In the genomic region with DNA sequence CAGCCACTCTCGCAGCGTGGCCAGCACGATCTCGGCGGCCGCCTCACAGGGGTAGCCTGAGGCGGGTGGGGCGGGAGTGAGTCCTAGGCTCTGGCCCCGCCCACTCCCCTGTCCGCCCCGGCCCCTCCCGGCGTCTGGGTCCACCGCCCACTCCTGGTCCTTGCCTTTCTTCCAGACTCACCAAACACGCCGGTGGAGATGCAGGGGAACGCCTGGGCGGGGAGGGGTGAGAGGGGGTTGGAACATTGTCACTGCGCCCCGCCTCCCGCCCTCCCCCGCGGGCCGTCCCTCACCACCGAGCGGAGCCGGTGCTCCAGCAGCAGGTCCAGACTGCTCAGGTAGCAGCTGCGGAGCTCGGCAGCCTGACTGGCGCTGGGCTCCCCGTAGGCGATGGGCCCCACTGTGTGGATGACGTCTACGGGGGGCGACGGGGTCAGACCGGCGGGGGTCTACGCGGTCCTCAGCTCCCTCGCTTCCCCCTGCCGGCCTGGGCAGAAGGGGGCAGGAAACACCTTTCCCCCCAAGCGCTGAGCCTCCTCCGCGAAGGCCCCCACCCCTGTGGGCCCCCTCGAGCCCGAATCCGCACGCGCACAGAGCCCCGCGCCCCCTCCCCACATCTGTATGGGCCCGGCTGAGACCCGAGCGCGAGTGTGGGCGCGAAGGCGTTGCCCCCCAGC, we compare ENCODE assay signal across 8 cellular contexts. TPM values are rescaled to one million over a fixed set of nuclear protein-coding genes. Genes with fewer than 3 reads are reported as not detected.
DNase-seq lines count a peak whose midpoint lies in the region; ATAC-seq and TF ChIP-seq lines count a peak whose summit lies in the region.

No MANE protein-coding gene starts in this region.

- ATAC-seq in HCT116 (peak; percentile 51), HG03442 (IDR thresholded peaks at IDR 0.05; ENCODE audit: unreplicated experiment) (no peak), GM19035 (IDR thresholded peaks at IDR 0.05; ENCODE audit: unreplicated experiment) (no peak), HG02973 (IDR thresholded peaks at IDR 0.05; ENCODE audit: unreplicated experiment) (no peak)
- ATAC-seq in stimulated activated naive CD8-positive, alpha-beta T cell treated with anti-CD3 and anti-CD28 coated beads, Interleukin-15, Interleukin-2, amounts not matched to agents 100 U/mL and 50 U/mL, for 24 hours: peak; percentile 44

- H3K79me2 ChIP-seq in HCT116 (ENCODE audit: insufficient read depth, low read length): peaks cover 1% of the 10 kb centered on the region; the same call in 1 of the 2 replicates

- no peaks in the 10 kb centered on the region for H4K20me1 ChIP-seq in HCT116 (ENCODE audit: insufficient read depth)

- RAD21 ChIA-PET in HCT116 (lab: Charles Lee; ENCODE audit: low non-redundant PET in 1 of 2, low total read pairs in 2 of 2, uncharacterized antibody in 2 of 2, unreplicated experiment in 2 of 2): no interaction called here

- no peak overlapping the region for H3K4me2 ChIP-seq in HCT116 (ENCODE audit: low read length)

- H2AFZ ChIP-seq in HCT116 (ENCODE audit: low read depth, low read length, poor library complexity, severe bottlenecking): no peak overlapping the region

- H3K27ac ChIP-seq in HCT116 (ENCODE audit: low read depth, low read length): no peak overlapping the region
- H3K27ac ChIP-seq in mucosa of rectum (ENCODE audit: low read depth in 2 of 2, low read length in 2 of 2): no peak overlapping the region

- H3K36me3 ChIP-seq in HCT116 (ENCODE audit: control insufficient read depth in 1 of 2, insufficient read depth in 2 of 2, low read length in 2 of 2) (peaks cover 5 to 24% of the 10 kb centered on the region in 2 experiments; a peak in 3 of 4 replicates), mucosa of rectum (ENCODE audit: control insufficient read depth in 2 of 2, insufficient read depth in 2 of 2, low read length in 2 of 2) (peaks cover 19 to 28% of the 10 kb centered on the region in 2 donors)

- H3K4me1 ChIP-seq in HCT116 (ENCODE audit: control insufficient read depth in 1 of 2, insufficient read depth in 2 of 2, low read length in 2 of 2) (peaks cover 0 to 2% of the 10 kb centered on the region in 2 experiments; a peak in 1 of 4 replicates), mucosa of rectum (ENCODE audit: control insufficient read depth in 2 of 2, insufficient read depth in 2 of 2, low read length in 2 of 2) (peaks cover 12 to 17% of the 10 kb centered on the region in 2 donors)

- H3K4me3 ChIP-seq in HCT116 (replicated peaks in 1 of 2; ENCODE audit: low read depth in 1 of 2, low read length in 2 of 2) (no peak overlapping the region), mucosa of rectum (ENCODE audit: low read length in 2 of 2) (peak overlapping the region; percentile 16 to 20)

- CTCF ChIA-PET in HCT116 (lab: Charles Lee): interaction anchor here (1.6 kb wide), 1 partner anchor 9 kb away, joined by 3 read pairs; no protein-coding TSS in a partner anchor

- no peak for TF ChIP-seq RAD21 in HCT116 (IDR thresholded peaks at IDR 0.05; ENCODE audit: low read depth)

- DNase-seq in HCT116 (ENCODE audit: low read depth, low spot score) (no peak), dermis blood vessel endothelial cell (peak; percentile 35)
- peak; percentile 72 to 74 for DNase-seq in activated CD4-positive, alpha-beta T cell treated with anti-CD3 and anti-CD28 coated beads for 4 hours
- DNase-seq in stimulated activated naive CD8-positive, alpha-beta T cell treated with anti-CD3 and anti-CD28 coated beads, Interleukin-15, Interleukin-2, amounts not matched to agents 100 U/mL and 50 U/mL, for 24 hours: peak; percentile 69

- no peak for TF ChIP-seq POLR2A in HCT116 (IDR thresholded peaks at IDR 0.05; ENCODE audit: borderline replicate concordance, extremely low read depth, insufficient read depth, insufficient read length)

- intact Hi-C loops in HCT116 (cut with micrococcal nuclease): loop anchor here (10.0 kb wide), 1 partner anchor 145 kb away; no protein-coding TSS in a partner anchor

- POLR2A ChIA-PET in HCT116 (lab: Charles Lee): interaction anchor here (1.4 kb wide), 1 partner anchor 8 kb away, joined by 3 read pairs; no protein-coding TSS in a partner anchor

- H3K9ac ChIP-seq in HCT116 (ENCODE audit: low read length) (no peak overlapping the region), mucosa of rectum (ENCODE audit: low read depth in 1 of 2, low read length in 2 of 2) (no peak overlapping the region)

- TF ChIP-seq CTCF in HCT116 (IDR thresholded peaks at IDR 0.05 in 2 of 3, conservative IDR thresholded peaks at IDR 0.05 in 1 of 3; ENCODE audit: borderline replicate concordance in 1 of 3, insufficient read depth in 1 of 3, low read depth in 2 of 3, low read length in 2 of 3): no peak

- no peaks in the 10 kb centered on the region for H3K27me3 ChIP-seq in HCT116 (ENCODE audit: insufficient read depth, low read length)
- no peaks in the 10 kb centered on the region for H3K27me3 ChIP-seq in mucosa of rectum (ENCODE audit: control insufficient read depth in 2 of 2, insufficient read depth in 2 of 2, low read length in 2 of 2)

- H3K9me2 ChIP-seq in HCT116 (ENCODE audit: insufficient read depth): no peaks in the 10 kb centered on the region

- no TSS peak for BruUV-seq in HCT116 (replicated peaks; lab: Mats Ljungman, UMichigan)

- H3K9me3 ChIP-seq in HCT116 (ENCODE audit: control insufficient read depth in 1 of 2, insufficient read depth in 1 of 2, low read depth in 1 of 2, low read length in 2 of 2) (no peaks in the 10 kb centered on the region), mucosa of rectum (ENCODE audit: control insufficient read depth in 2 of 2, low read length in 2 of 2) (no peaks in the 10 kb centered on the region)

TF ChIP-seq in HCT116, 20 proteins besides CTCF, POLR2A, EP300 and RAD21:
- TF ChIP-seq SP1 (IDR thresholded peaks at IDR 0.05; ENCODE audit: low read depth) (no peak), EZH2phosphoT487 (IDR thresholded peaks at IDR 0.05; ENCODE audit: borderline replicate concordance) (no peak), CBX3 (IDR thresholded peaks at IDR 0.05; ENCODE audit: low read depth) (no peak), ELF1 (IDR thresholded peaks at IDR 0.05; ENCODE audit: borderline replicate concordance, low read depth) (no peak), YY1 (IDR thresholded peaks at IDR 0.05; ENCODE audit: extremely low read depth, insufficient replicate concordance, low read depth, low read length) (no peak), ATF3 (IDR thresholded peaks at IDR 0.05) (no peak), ZNF274 (IDR thresholded peaks at IDR 0.05; ENCODE audit: low read depth, low read length) (no peak), ZBTB33 (IDR thresholded peaks at IDR 0.05; ENCODE audit: extremely low read depth, insufficient replicate concordance, low read length) (no peak), TCF7L2 (IDR thresholded peaks at IDR 0.05; ENCODE audit: borderline replicate concordance, extremely low read depth, insufficient read depth, insufficient read length) (no peak), SRF (IDR thresholded peaks at IDR 0.05; ENCODE audit: low read depth) (no peak)
TF ChIP-seq in HCT116: peak in this region for 0.

RNA-seq across cellular contexts. Expression of gene OTUB1, which starts 13.2 kb away (rescaled TPM):
- total RNA-seq in HCT116 (2021; ENCODE audit: unreplicated experiment) (87.0 TPM), dermis blood vessel endothelial cell (52.3 and 57.7 TPM in 2 replicates)
- 112 and 113 TPM in 2 replicates for polyA plus RNA-seq in HCT116 (2012)

RNA-seq across cellular contexts. Expression of gene COX8A, which starts 25.1 kb away (rescaled TPM):
- total RNA-seq in HCT116 (2021; ENCODE audit: unreplicated experiment) (536 TPM), dermis blood vessel endothelial cell (287 and 330 TPM in 2 replicates)
- 1,028 and 1,102 TPM in 2 replicates for polyA plus RNA-seq in HCT116 (2012)

RNA-seq across cellular contexts. Expression of gene FLRT1, which starts 36.2 kb away (rescaled TPM):
- total RNA-seq in HCT116 (2021; ENCODE audit: unreplicated experiment) (0.15 TPM), dermis blood vessel endothelial cell (not detected in 2 replicates)
- 0.75 and 0.91 TPM in 2 replicates for polyA plus RNA-seq in HCT116 (2012)

Comparison
In these comparisons a context has a peak if more than half of its experiments do, and no peak if none do; other contexts are left out.
1. ATAC-seq: peak in HCT116 (single experiment) and stimulated activated naive CD8-positive, alpha-beta T cell treated with anti-CD3 and anti-CD28 coated beads, Interleukin-15, Interleukin-2, amounts not matched to agents 100 U/mL and 50 U/mL, for 24 hours (single experiment); none in HG03442 (single experiment), GM19035 (single experiment) and HG02973 (single experiment).
2. H3K4me3 ChIP-seq: peak in mucosa of rectum (2 of 2); none in HCT116 (0 of 2).